ENCODE assay signal across 19 cellular contexts in the genomic region with DNA sequence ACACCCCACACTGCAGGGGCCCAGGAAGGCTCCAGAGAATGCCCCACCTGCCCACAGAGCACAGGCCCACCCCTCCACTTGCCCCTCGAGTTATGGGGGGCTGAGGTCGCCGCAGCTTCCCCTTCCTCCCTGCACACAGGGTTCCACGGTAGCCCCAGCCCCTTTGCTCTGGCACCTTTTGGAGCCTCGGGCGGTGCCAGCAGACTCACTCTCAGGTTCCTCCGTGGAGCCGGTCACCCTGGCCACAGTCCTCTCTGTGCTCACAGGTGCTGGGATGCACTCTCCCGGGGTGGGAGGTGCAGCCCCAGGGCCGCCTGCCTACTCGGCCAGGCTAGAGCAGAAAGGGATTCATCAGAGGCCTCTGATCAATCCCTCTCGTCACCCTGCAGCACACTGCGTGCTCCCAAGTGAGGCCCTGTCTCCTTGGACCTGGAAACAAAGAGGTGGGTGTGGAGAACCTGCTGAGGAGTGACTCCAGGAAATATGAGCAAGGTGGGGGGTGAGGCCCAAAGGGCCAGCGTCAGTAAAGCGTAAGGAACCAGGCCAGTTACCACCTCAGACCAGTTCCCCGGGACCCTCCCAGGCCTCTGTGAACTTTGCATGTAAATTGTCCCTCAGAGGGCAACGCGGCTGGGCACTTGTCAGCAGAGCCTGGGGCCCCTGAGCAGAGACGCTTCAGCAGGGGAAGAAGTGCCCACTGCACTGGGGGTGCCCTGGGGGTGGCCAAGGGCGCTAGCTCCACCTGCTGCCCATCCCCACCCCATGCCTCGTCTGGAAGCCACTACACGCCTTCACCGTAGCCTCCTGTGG.
A peak's percentile ranks its signal among the peaks of the same experiment; 100 is the strongest.
DNase-seq lines count a peak whose midpoint lies in the region; ATAC-seq and TF ChIP-seq lines count a peak whose summit lies in the region.
"Had no signal": no experiment of that assay in that cellular context is flagged by ENCODE, and none has a peak within 500 bp of the region (broad histone marks: within the 10 kb centered on the region; RNA-seq: fewer than 3 reads in every experiment).

No MANE protein-coding gene starts in this region.

- H3K9me3 ChIP-seq in HEK293 (ENCODE audit: control insufficient read depth, insufficient read depth, low read depth, low read length) = no peaks in the 10 kb centered on the region
- no peaks in the 10 kb centered on the region for H3K9me3 ChIP-seq in osteoblast (ENCODE audit: low read depth, low read length)
- H3K9me3 ChIP-seq: MG63, SJSA1 had no signal

- H3K4me3 Mint-ChIP-seq in glutamatergic neuron (ENCODE audit: unreplicated experiment) = no peak overlapping the region
- H3K4me3 Mint-ChIP-seq in activated CD4-positive, alpha-beta T cell treated with anti-CD3 and anti-CD28 coated beads, Interleukin-2, amount 10 ng/mL, durations not matched to agents 24 days and 14 days = no peak overlapping the region

- peaks cover 25% of the 10 kb centered on the region for H3K4me1 Mint-ChIP-seq in glutamatergic neuron (ENCODE audit: low read depth, unreplicated experiment)
- no peaks in the 10 kb centered on the region for H3K4me1 Mint-ChIP-seq in activated CD4-positive, alpha-beta T cell treated with anti-CD3 and anti-CD28 coated beads, Interleukin-2, amount 10 ng/mL, durations not matched to agents 24 days and 14 days

- ATAC-seq in GM18858 (IDR thresholded peaks at IDR 0.05; ENCODE audit: unreplicated experiment) (no peak), HG03432 (IDR thresholded peaks at IDR 0.05; ENCODE audit: unreplicated experiment) (no peak)

- H3K27ac ChIP-seq in HEK293 (ENCODE audit: extremely low read depth, low read depth, low read length) = no peak overlapping the region
- H3K27ac ChIP-seq in osteoblast (ENCODE audit: low read depth, low read length) = no peak overlapping the region
- H3K27ac ChIP-seq: GM23248, SJSA1 had no signal

- TF ChIP-seq CTCF in HEK293 (tag by site-specific recombination; IDR thresholded peaks at IDR 0.05) (no peak), glutamatergic neuron (IDR thresholded peaks at IDR 0.05; ENCODE audit: partially characterized antibody, unreplicated experiment) (no peak), osteoblast (IDR thresholded peaks at IDR 0.05; ENCODE audit: extremely low read depth, low read depth, low read length) (no peak)

- H4K20me1 ChIP-seq in osteoblast (ENCODE audit: insufficient read depth, low read length) = no peaks in the 10 kb centered on the region

- peaks cover 5% of the 10 kb centered on the region for H3K9me3 Mint-ChIP-seq in glutamatergic neuron (ENCODE audit: unreplicated experiment)
- no peaks in the 10 kb centered on the region for H3K9me3 Mint-ChIP-seq in activated CD4-positive, alpha-beta T cell treated with anti-CD3 and anti-CD28 coated beads, Interleukin-2, amount 10 ng/mL, durations not matched to agents 24 days and 14 days

- no peak overlapping the region for H3K4me3 ChIP-seq in HEK293 (ENCODE audit: low read depth, low read length)
- no peak overlapping the region for H3K4me3 ChIP-seq in osteoblast (ENCODE audit: insufficient read depth, low read length)
- H3K4me3 ChIP-seq: GM23248, MG63, SJSA1 had no signal

- DNase-seq in NCI-H345 (lab: John Stamatoyannopoulos, UW) (peak; percentile 10), NCI-H345 treated with DMSO at 0.1 percent for 48 hours (lab: John Stamatoyannopoulos, UW; ENCODE audit: unreplicated experiment) (no peak), glutamatergic neuron (peak; percentile 12), osteoblast (ENCODE audit: insufficient read length, low spot score, missing footprints) (peak; percentile 75)
- no peak for DNase-seq in activated CD4-positive, alpha-beta T cell treated with anti-CD3 and anti-CD28 coated beads, Interleukin-2, amount 10 ng/mL, durations not matched to agents 24 days and 14 days
- DNase-seq: 8988T, C1 segment of cervical spinal cord, DMS153, EL, GM23248, KG1, MG63, NCI-H1092 treated with DMSO at 0.1 percent for 48 hours, NCI-H1694 treated with DMSO at 0.1 percent for 48 hours, NCI-H446 treated with DMSO at 0.1 percent for 48 hours had no signal

- no peaks in the 10 kb centered on the region for H3K27me3 ChIP-seq in osteoblast (ENCODE audit: insufficient read depth, low read length)
- H3K27me3 ChIP-seq: MG63, SJSA1 had no signal

- H3K36me3 ChIP-seq in HEK293 (ENCODE audit: control insufficient read depth in 2 of 2, insufficient read depth in 1 of 2, low read length in 2 of 2) = no peaks in the 10 kb centered on the region
- H3K36me3 ChIP-seq in osteoblast (ENCODE audit: insufficient read depth, low read length) = no peaks in the 10 kb centered on the region
- H3K36me3 ChIP-seq: MG63, SJSA1 had no signal

- intact Hi-C loops in activated CD4-positive, alpha-beta T cell treated with anti-CD3 and anti-CD28 coated beads, Interleukin-2, amount 10 ng/mL, durations not matched to agents 24 days and 14 days (cut with micrococcal nuclease) = no loop called here

- peaks cover 11% of the 10 kb centered on the region for H3K27me3 Mint-ChIP-seq in glutamatergic neuron (ENCODE audit: unreplicated experiment)
- H3K27me3 Mint-ChIP-seq in activated CD4-positive, alpha-beta T cell treated with anti-CD3 and anti-CD28 coated beads, Interleukin-2, amount 10 ng/mL, durations not matched to agents 24 days and 14 days = no peaks in the 10 kb centered on the region

- H3K4me1 ChIP-seq in HEK293 (ENCODE audit: control insufficient read depth, insufficient read depth, low read length) (no peaks in the 10 kb centered on the region), osteoblast (ENCODE audit: insufficient read depth, low read length) (no peaks in the 10 kb centered on the region)
- H3K4me1 ChIP-seq: SJSA1 had no signal

- CTCF ChIA-PET in HEK293 (lab: Yijun Ruan, JAX) = no interaction called here

- H3K36me3 Mint-ChIP-seq in glutamatergic neuron (ENCODE audit: unreplicated experiment) = no peaks in the 10 kb centered on the region
- H3K36me3 Mint-ChIP-seq in activated CD4-positive, alpha-beta T cell treated with anti-CD3 and anti-CD28 coated beads, Interleukin-2, amount 10 ng/mL, durations not matched to agents 24 days and 14 days (ENCODE audit: low read depth) = no peaks in the 10 kb centered on the region

- no peaks in the 10 kb centered on the region for H3K79me2 ChIP-seq in osteoblast (ENCODE audit: insufficient read depth, low read length)

- no peak overlapping the region for H3K27ac Mint-ChIP-seq in glutamatergic neuron (ENCODE audit: unreplicated experiment)
- H3K27ac Mint-ChIP-seq in activated CD4-positive, alpha-beta T cell treated with anti-CD3 and anti-CD28 coated beads, Interleukin-2, amount 10 ng/mL, durations not matched to agents 24 days and 14 days = no peak overlapping the region

- no peak overlapping the region for H2AFZ ChIP-seq in osteoblast (ENCODE audit: low read length)
- H2AFZ ChIP-seq: GM23248 had no signal

- POLR2A ChIA-PET in HEK293 (lab: Yijun Ruan, JAX) = no interaction called here

- H3K4me2 ChIP-seq in osteoblast (ENCODE audit: insufficient read depth, low read length) = no peak overlapping the region

TF ChIP-seq in HEK293, 187 proteins besides CTCF, POLR2A, EP300 and RAD21:
- TF ChIP-seq, protein P1, sequence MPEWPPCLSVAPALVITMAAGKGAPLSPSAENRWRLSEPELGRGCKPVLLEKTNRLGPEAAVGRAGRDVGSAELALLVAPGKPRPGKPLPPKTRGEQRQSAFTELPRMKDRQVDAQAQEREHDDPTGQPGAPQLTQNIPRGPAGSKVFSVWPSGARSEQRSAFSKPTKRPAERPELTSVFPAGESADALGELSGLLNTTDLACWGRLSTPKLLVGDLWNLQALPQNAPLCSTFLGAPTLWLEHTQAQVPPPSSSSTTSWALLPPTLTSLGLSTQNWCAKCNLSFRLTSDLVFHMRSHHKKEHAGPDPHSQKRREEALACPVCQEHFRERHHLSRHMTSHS (tag by site-specific recombination; IDR thresholded peaks at IDR 0.05) = no peak
- TF ChIP-seq ZIC2 (tag by site-specific recombination; IDR thresholded peaks at IDR 0.05) = peak; percentile 43; the same call in 1 of the 2 replicates
- TF ChIP-seq ZNF133 (tag by site-specific recombination; IDR thresholded peaks at IDR 0.05) = no peak

Comparison
In these comparisons a context has a peak if more than half of its experiments do, and no peak if none do; other contexts are left out.
1. DNase-seq: peak in NCI-H345 (single experiment), glutamatergic neuron (single experiment) and osteoblast (single experiment); none in NCI-H345 treated with DMSO at 0.1 percent for 48 hours (single experiment) and activated CD4-positive, alpha-beta T cell treated with anti-CD3 and anti-CD28 coated beads, Interleukin-2, amount 10 ng/mL, durations not matched to agents 24 days and 14 days (single experiment).